1 cellular context compared by ENCODE assay signal in genomic region chr17:81866440-81867122, GRCh38.
TF ChIP-seq lines count a peak whose summit lies in the region.

No MANE protein-coding gene starts in this region.

TF ChIP-seq in K562, 482 proteins besides CTCF, POLR2A, EP300 and RAD21 (continues in another document):
- no peak for TF ChIP-seq FOXM1 (IDR thresholded peaks at IDR 0.05; ENCODE audit: low read depth)
- no peak for TF ChIP-seq FOXM1 (CRISPR knock-in tag; IDR thresholded peaks at IDR 0.05; ENCODE audit: low read depth)
- no peak for TF ChIP-seq ZNF3 (CRISPR knock-in tag; IDR thresholded peaks at IDR 0.05)
- no peak for TF ChIP-seq SRSF1 (IDR thresholded peaks at IDR 0.05; ENCODE audit: low read depth, low read length)
- TF ChIP-seq, protein P1, sequence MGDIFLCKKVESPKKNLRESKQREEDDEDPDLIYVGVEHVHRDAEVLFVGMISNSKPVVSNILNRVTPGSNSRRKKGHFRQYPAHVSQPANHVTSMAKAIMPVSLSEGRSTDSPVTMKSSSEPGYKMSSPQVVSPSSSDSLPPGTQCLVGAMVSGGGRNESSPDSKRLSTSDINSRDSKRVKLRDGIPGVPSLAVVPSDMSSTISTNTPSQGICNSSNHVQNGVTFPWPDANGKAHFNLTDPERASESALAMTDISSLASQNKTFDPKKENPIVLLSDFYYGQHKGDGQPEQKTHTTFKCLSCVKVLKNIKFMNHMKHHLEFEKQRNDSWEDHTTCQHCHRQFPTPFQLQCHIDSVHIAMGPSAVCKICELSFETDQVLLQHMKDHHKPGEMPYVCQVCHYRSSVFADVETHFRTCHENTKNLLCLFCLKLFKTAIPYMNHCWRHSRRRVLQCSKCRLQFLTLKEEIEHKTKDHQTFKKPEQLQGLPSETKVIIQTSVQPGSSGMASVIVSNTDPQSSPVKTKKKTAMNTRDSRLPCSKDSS (IDR thresholded peaks at IDR 0.05; ENCODE audit: low read depth, partially characterized antibody) = no peak
- no peak for TF ChIP-seq FOSL1 (tag; conservative IDR thresholded peaks at IDR 0.05)
- no peak for TF ChIP-seq FOXJ3 (CRISPR knock-in tag; IDR thresholded peaks at IDR 0.05)
- no peak for TF ChIP-seq NCOR1 (IDR thresholded peaks at IDR 0.05)
- TF ChIP-seq, protein P2, sequence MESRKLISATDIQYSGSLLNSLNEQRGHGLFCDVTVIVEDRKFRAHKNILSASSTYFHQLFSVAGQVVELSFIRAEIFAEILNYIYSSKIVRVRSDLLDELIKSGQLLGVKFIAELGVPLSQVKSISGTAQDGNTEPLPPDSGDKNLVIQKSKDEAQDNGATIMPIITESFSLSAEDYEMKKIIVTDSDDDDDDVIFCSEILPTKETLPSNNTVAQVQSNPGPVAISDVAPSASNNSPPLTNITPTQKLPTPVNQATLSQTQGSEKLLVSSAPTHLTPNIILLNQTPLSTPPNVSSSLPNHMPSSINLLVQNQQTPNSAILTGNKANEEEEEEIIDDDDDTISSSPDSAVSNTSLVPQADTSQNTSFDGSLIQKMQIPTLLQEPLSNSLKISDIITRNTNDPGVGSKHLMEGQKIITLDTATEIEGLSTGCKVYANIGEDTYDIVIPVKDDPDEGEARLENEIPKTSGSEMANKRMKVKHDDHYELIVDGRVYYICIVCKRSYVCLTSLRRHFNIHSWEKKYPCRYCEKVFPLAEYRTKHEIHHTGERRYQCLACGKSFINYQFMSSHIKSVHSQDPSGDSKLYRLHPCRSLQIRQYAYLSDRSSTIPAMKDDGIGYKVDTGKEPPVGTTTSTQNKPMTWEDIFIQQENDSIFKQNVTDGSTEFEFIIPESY (CRISPR knock-in tag; IDR thresholded peaks at IDR 0.05) = no peak
- no peak for TF ChIP-seq KHSRP (IDR thresholded peaks at IDR 0.05)
- TF ChIP-seq OTX1 (CRISPR knock-in tag; IDR thresholded peaks at IDR 0.05) = 0 out of 2 replicates have a peak, but pooled peaks have one; percentile 12
- TF ChIP-seq JUNB (CRISPR knock-in tag; conservative IDR thresholded peaks at IDR 0.05) = no peak
- TF ChIP-seq, protein P3, sequence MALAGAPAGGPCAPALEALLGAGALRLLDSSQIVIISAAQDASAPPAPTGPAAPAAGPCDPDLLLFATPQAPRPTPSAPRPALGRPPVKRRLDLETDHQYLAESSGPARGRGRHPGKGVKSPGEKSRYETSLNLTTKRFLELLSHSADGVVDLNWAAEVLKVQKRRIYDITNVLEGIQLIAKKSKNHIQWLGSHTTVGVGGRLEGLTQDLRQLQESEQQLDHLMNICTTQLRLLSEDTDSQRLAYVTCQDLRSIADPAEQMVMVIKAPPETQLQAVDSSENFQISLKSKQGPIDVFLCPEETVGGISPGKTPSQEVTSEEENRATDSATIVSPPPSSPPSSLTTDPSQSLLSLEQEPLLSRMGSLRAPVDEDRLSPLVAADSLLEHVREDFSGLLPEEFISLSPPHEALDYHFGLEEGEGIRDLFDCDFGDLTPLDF (CRISPR knock-in tag; IDR thresholded peaks at IDR 0.05) = no peak
- TF ChIP-seq ARNT (IDR thresholded peaks at IDR 0.05) = no peak
- TF ChIP-seq HMG20A (CRISPR knock-in tag; conservative IDR thresholded peaks at IDR 0.05) = no peak
- no peak for TF ChIP-seq SMARCB1 (IDR thresholded peaks at IDR 0.05; ENCODE audit: insufficient read length, low read depth)
- no peak for TF ChIP-seq SAFB2 (IDR thresholded peaks at IDR 0.05; ENCODE audit: borderline replicate concordance, low read depth, low read length, severe bottlenecking)
- peak; percentile 14; the same call in 1 of the 2 replicates for TF ChIP-seq MYNN (IDR thresholded peaks at IDR 0.05)
- no peak for TF ChIP-seq MYNN (CRISPR knock-in tag; IDR thresholded peaks at IDR 0.05)
- no peak for TF ChIP-seq KLF10 (CRISPR knock-in tag; IDR thresholded peaks at IDR 0.05)
- no peak for TF ChIP-seq BMI1 (IDR thresholded peaks at IDR 0.05; ENCODE audit: low read length)
- TF ChIP-seq HDAC2 (IDR thresholded peaks at IDR 0.05) = no peak
- no peak for TF ChIP-seq GABPB1 (CRISPR knock-in tag; IDR thresholded peaks at IDR 0.05)
- TF ChIP-seq ESRRB (CRISPR knock-in tag; IDR thresholded peaks at IDR 0.05; ENCODE audit: borderline replicate concordance) = no peak
- no peak for TF ChIP-seq BRCA1 (IDR thresholded peaks at IDR 0.05)
- TF ChIP-seq BRCA1 (CRISPR knock-in tag; IDR thresholded peaks at IDR 0.05) = no peak
- no peak for TF ChIP-seq XRCC4 (IDR thresholded peaks at IDR 0.05; ENCODE audit: extremely low read depth, insufficient read depth, insufficient read length)
- no peak for TF ChIP-seq SMARCA4 (IDR thresholded peaks at IDR 0.05)
- TF ChIP-seq ELK1 (CRISPR knock-in tag; IDR thresholded peaks at IDR 0.05) = no peak
- TF ChIP-seq PRDM10 (IDR thresholded peaks at IDR 0.05; ENCODE audit: partially characterized antibody) = peak; percentile 54
- no peak for TF ChIP-seq ZNF395 (CRISPR knock-in tag; IDR thresholded peaks at IDR 0.05)
- no peak for TF ChIP-seq SMARCA5 (IDR thresholded peaks at IDR 0.05)
- TF ChIP-seq, protein P4, sequence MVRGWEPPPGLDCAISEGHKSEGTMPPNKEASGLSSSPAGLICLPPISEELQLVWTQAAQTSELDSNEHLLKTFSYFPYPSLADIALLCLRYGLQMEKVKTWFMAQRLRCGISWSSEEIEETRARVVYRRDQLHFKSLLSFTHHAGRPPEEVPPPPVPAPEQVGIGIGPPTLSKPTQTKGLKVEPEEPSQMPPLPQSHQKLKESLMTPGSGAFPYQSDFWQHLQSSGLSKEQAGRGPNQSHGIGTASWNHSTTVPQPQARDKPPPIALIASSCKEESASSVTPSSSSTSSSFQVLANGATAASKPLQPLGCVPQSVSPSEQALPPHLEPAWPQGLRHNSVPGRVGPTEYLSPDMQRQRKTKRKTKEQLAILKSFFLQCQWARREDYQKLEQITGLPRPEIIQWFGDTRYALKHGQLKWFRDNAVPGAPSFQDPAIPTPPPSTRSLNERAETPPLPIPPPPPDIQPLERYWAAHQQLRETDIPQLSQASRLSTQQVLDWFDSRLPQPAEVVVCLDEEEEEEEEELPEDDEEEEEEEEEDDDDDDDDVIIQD (CRISPR knock-in tag; IDR thresholded peaks at IDR 0.05) = no peak
- TF ChIP-seq EWSR1 (IDR thresholded peaks at IDR 0.05; ENCODE audit: borderline replicate concordance, low read depth, partially characterized antibody) = no peak
- no peak for TF ChIP-seq NR2F6 (CRISPR knock-in tag; IDR thresholded peaks at IDR 0.05)
- peak; percentile 96 for TF ChIP-seq RBM22 (IDR thresholded peaks at IDR 0.05; ENCODE audit: low read depth, low read length, poor library complexity, severe bottlenecking)
- no peak for TF ChIP-seq TGIF2 (CRISPR knock-in tag; IDR thresholded peaks at IDR 0.05)
- TF ChIP-seq KDM5B (IDR thresholded peaks at IDR 0.05; ENCODE audit: insufficient replicate concordance, low read depth, low read length) = no peak
- TF ChIP-seq PML (IDR thresholded peaks at IDR 0.05; ENCODE audit: low read length) = peak; percentile 19
- TF ChIP-seq NFE2 (IDR thresholded peaks at IDR 0.05; ENCODE audit: low read depth) = no peak
- TF ChIP-seq NONO (IDR thresholded peaks at IDR 0.05; ENCODE audit: low read depth in 2 of 2, low read length in 1 of 2) = no peak
- peak; percentile 16; the same call in 1 of the 2 replicates for TF ChIP-seq POLR2H (tag; IDR thresholded peaks at IDR 0.05; ENCODE audit: low read depth)
- TF ChIP-seq SPI1 (IDR thresholded peaks at IDR 0.05; ENCODE audit: borderline replicate concordance, low read depth, low read length) = no peak
- no peak for TF ChIP-seq SETDB1 (IDR thresholded peaks at IDR 0.05; ENCODE audit: low read length)
- no peak for TF ChIP-seq ARID3A (IDR thresholded peaks at IDR 0.05; ENCODE audit: borderline replicate concordance, low read depth, low read length)
- TF ChIP-seq CREM (IDR thresholded peaks at IDR 0.05; ENCODE audit: low read depth) = no peak
- no peak; the same call in 1 of the 2 replicates for TF ChIP-seq SUPT5H (IDR thresholded peaks at IDR 0.05)
- no peak for TF ChIP-seq TCF15 (CRISPR knock-in tag; IDR thresholded peaks at IDR 0.05)
- no peak for TF ChIP-seq ERF (CRISPR knock-in tag; IDR thresholded peaks at IDR 0.05)
- no peak for TF ChIP-seq SFPQ (IDR thresholded peaks at IDR 0.05; ENCODE audit: low read depth, low read length)
- TF ChIP-seq MYBL2 (IDR thresholded peaks at IDR 0.05; ENCODE audit: low read depth) = no peak
- no peak for TF ChIP-seq MYBL2 (CRISPR knock-in tag; IDR thresholded peaks at IDR 0.05; ENCODE audit: borderline replicate concordance)
- no peak for TF ChIP-seq NFIC (IDR thresholded peaks at IDR 0.05)
- 0 out of 2 replicates have a peak, but pooled peaks have one; percentile 35 for TF ChIP-seq ZNF830 (CRISPR knock-in tag; IDR thresholded peaks at IDR 0.05)
